In genomic region chr3:64355473-64355872, GRCh38 we compare ENCODE assay signal across 8 cellular contexts.
DNase-seq lines count a peak whose midpoint lies in the region.

No MANE protein-coding gene starts in this region.

- H3K36me3 ChIP-seq in BLaER1 (no peaks in the 10 kb centered on the region), muscle layer of colon (ENCODE audit: insufficient read depth, low read length) (no peaks in the 10 kb centered on the region)

- no peaks in the 10 kb centered on the region for H3K27me3 ChIP-seq in BLaER1
- no peaks in the 10 kb centered on the region for H3K27me3 ChIP-seq in muscle layer of colon (ENCODE audit: control insufficient read depth in 1 of 2, insufficient read depth in 2 of 2, low read length in 2 of 2)

- H3K4me3 ChIP-seq in BLaER1 (no peak overlapping the region), muscle layer of colon (ENCODE audit: low read depth in 1 of 2, low read length in 2 of 2) (peak overlapping the region in 1 of 2 donors; percentile 36)

- no peaks in the 10 kb centered on the region for H4K20me1 ChIP-seq in BLaER1

- peak overlapping the region; percentile 13; the same call in 1 of the 2 replicates for H3K4me2 ChIP-seq in BLaER1

- no peak overlapping the region for H3K27ac ChIP-seq in BLaER1
- H3K27ac ChIP-seq in muscle layer of colon (ENCODE audit: low read depth, low read length), result peak overlapping the region; percentile 79

- DNase-seq in Kasumi-1 (lab: John Stamatoyannopoulos, UW) (peak; percentile 40 to 56), dermis blood vessel endothelial cell (peak; percentile 75), NCI-H1436 (lab: John Stamatoyannopoulos, UW) (no peak), GOT3 (lab: John Stamatoyannopoulos, UW) (no peak), hepatic stellate cell (ENCODE audit: low spot score) (no peak), activated gamma-delta T cell (lab: John Stamatoyannopoulos, UW) (no peak)

- H3K4me1 ChIP-seq in BLaER1, result peaks cover 9% of the 10 kb centered on the region; the same call in 1 of the 2 replicates
- H3K4me1 ChIP-seq in muscle layer of colon (ENCODE audit: insufficient read depth, low read length), result peaks cover 53% of the 10 kb centered on the region

- H3K9ac ChIP-seq in BLaER1, result no peak overlapping the region
- H3K9ac ChIP-seq in muscle layer of colon (ENCODE audit: low read length), result no peak overlapping the region

- H3K9me3 ChIP-seq in BLaER1 (no peaks in the 10 kb centered on the region), muscle layer of colon (ENCODE audit: low read length) (no peaks in the 10 kb centered on the region)

Comparison
In these comparisons a context has a peak if more than half of its experiments do, and no peak if none do; other contexts are left out.
1. DNase-seq: peak in Kasumi-1 (2 of 2) and dermis blood vessel endothelial cell (single experiment); none in NCI-H1436 (single experiment), GOT3 (single experiment), hepatic stellate cell (single experiment) and activated gamma-delta T cell (single experiment).